Comparison of ENCODE assay signal across 10 cellular contexts in genomic region chr19:3048190-3048533, GRCh38. TPM values are rescaled to one million over a fixed set of nuclear protein-coding genes. Genes with fewer than 3 reads are reported as not detected.
DNase-seq lines count a peak whose midpoint lies in the region; ATAC-seq and TF ChIP-seq lines count a peak whose summit lies in the region.
"Had no signal": no experiment of that assay in that cellular context is flagged by ENCODE, and none has a peak within 500 bp of the region (broad histone marks: within the 10 kb centered on the region; RNA-seq: fewer than 3 reads in every experiment).

No MANE protein-coding gene starts in this region.

- H3K27ac ChIP-seq in 22Rv1 (peak overlapping the region; percentile 43; the same call in 1 of the 2 replicates), caudate nucleus (ENCODE audit: low read depth, low read length) (no peak overlapping the region)
- H3K27ac ChIP-seq in CD4-positive, alpha-beta memory T cell (ENCODE audit: low read depth, low read length), result peak overlapping the region; percentile 21

- peaks cover 0 to 3% of the 10 kb centered on the region in 2 donors for H3K36me3 Mint-ChIP-seq in CD4-positive, alpha-beta memory T cell
- no peaks in the 10 kb centered on the region for H3K36me3 Mint-ChIP-seq in naive thymus-derived CD8-positive, alpha-beta T cell
- H3K36me3 Mint-ChIP-seq: mesothelial cell of epicardium had no signal

- ATAC-seq in naive thymus-derived CD8-positive, alpha-beta T cell, result no peak
- no peak for ATAC-seq in HG03432 (IDR thresholded peaks at IDR 0.05; ENCODE audit: unreplicated experiment)

- CTCF ChIA-PET in CD4-positive, alpha-beta memory T cell (lab: Charles Lee; ENCODE audit: partially characterized antibody), result no interaction called here

- POLR2A ChIA-PET in CD4-positive, alpha-beta memory T cell (lab: Charles Lee; ENCODE audit: partially characterized antibody), result interaction anchor here (1.5 to 15.6 kb wide), 3 partner anchors 9 to 97 kb away, joined by 3 to 555 read pairs (median 54); partner anchors contain the start of gene TLE5
- POLR2A ChIA-PET in naive thymus-derived CD8-positive, alpha-beta T cell (lab: Charles Lee), result interaction anchor here (1.5 to 10.4 kb wide), 3 partner anchors 12 to 28 kb away, joined by 3 to 193 read pairs (median 48); partner anchors contain the start of gene TLE5

- DNase-seq in CD4-positive, alpha-beta memory T cell, result no peak
- DNase-seq in naive thymus-derived CD8-positive, alpha-beta T cell, result no peak
- DNase-seq in midbrain (lab: John Stamatoyannopoulos, UW) (no peak), caudate nucleus (lab: John Stamatoyannopoulos, UW) (no peak)
- DNase-seq in stimulated activated CD4-positive, alpha-beta T cell treated with anti-CD3 and anti-CD28 coated beads, Interleukin-2, amount 100 ng/mL, for 48 hours, result no peak
- DNase-seq: GF-D8 had no signal

- H3K4me1 ChIP-seq in CD4-positive, alpha-beta memory T cell (ENCODE audit: insufficient read depth, low read length), result peaks cover 14% of the 10 kb centered on the region

- no peaks in the 10 kb centered on the region for H3K9me3 ChIP-seq in CD4-positive, alpha-beta memory T cell (ENCODE audit: control insufficient read depth in 1 of 2, low read length in 2 of 2)

- H3K27ac Mint-ChIP-seq in CD4-positive, alpha-beta memory T cell, result peak overlapping the region in 4 of 7 donors; percentile 84 to 95 (median 93)
- peak overlapping the region in 7 of 10 donors; percentile 83 to 97 (median 94) for H3K27ac Mint-ChIP-seq in naive thymus-derived CD8-positive, alpha-beta T cell

- H3K27me3 ChIP-seq in CD4-positive, alpha-beta memory T cell (ENCODE audit: insufficient read depth, low read length), result no peaks in the 10 kb centered on the region

- intact Hi-C loops in CD4-positive, alpha-beta memory T cell (cut with micrococcal nuclease), result no loop called here

- peak overlapping the region; percentile 17 to 40 for H3K4me3 ChIP-seq in CD4-positive, alpha-beta memory T cell (ENCODE audit: low read length in 2 of 2)
- H3K4me3 ChIP-seq in WI38 (ENCODE audit: low read depth, low read length), result peak overlapping the region; percentile 38; the same call in 1 of the 2 replicates

- H3K27me3 Mint-ChIP-seq in CD4-positive, alpha-beta memory T cell, result no peaks in the 10 kb centered on the region
- peaks cover 0 to 2% (median 0%) of the 10 kb centered on the region in 5 donors for H3K27me3 Mint-ChIP-seq in naive thymus-derived CD8-positive, alpha-beta T cell

- peak overlapping the region in 4 of 8 donors; percentile 92 to 98 (median 95) for H3K4me3 Mint-ChIP-seq in CD4-positive, alpha-beta memory T cell
- H3K4me3 Mint-ChIP-seq in naive thymus-derived CD8-positive, alpha-beta T cell, result peak overlapping the region; percentile 24 to 97 (median 92)

- no peaks in the 10 kb centered on the region for H3K9me3 Mint-ChIP-seq in CD4-positive, alpha-beta memory T cell
- H3K9me3 Mint-ChIP-seq in naive thymus-derived CD8-positive, alpha-beta T cell, result no peaks in the 10 kb centered on the region
- H3K9me3 Mint-ChIP-seq: mesothelial cell of epicardium had no signal

- peaks cover 11 to 21% (median 12%) of the 10 kb centered on the region in 4 donors for H3K4me1 Mint-ChIP-seq in CD4-positive, alpha-beta memory T cell
- H3K4me1 Mint-ChIP-seq in naive thymus-derived CD8-positive, alpha-beta T cell, result peaks cover 14 to 33% (median 30%) of the 10 kb centered on the region in 4 donors

- no peak for TF ChIP-seq CTCF in 22Rv1 (IDR thresholded peaks at IDR 0.05)
- no peak for TF ChIP-seq CTCF in WI38 (IDR thresholded peaks at IDR 0.05; ENCODE audit: low read depth, low read length)

- no peaks in the 10 kb centered on the region for H3K36me3 ChIP-seq in CD4-positive, alpha-beta memory T cell (ENCODE audit: insufficient read depth, low read length)

RNA-seq across cellular contexts. Expression of gene TLE5, which starts 14.1 kb away (rescaled TPM):
- 100 to 1,000 TPM; 876 to 900 TPM for total RNA-seq in CD4-positive, alpha-beta memory T cell
- 100 to 1,000 TPM; 572 to 943 TPM for polyA plus RNA-seq in CD4-positive, alpha-beta memory T cell
- 100 to 1,000 TPM; 981 to 983 TPM for total RNA-seq in naive thymus-derived CD8-positive, alpha-beta T cell
- polyA plus RNA-seq in naive thymus-derived CD8-positive, alpha-beta T cell, result 100 to 1,000 TPM; 451 to 924 (median 555) TPM

RNA-seq across cellular contexts. Expression of gene TLE2, which starts 19.1 kb away (rescaled TPM):
- 10 to 100 TPM; 20.9 to 23.1 TPM for total RNA-seq in CD4-positive, alpha-beta memory T cell
- 1 to 10 TPM; 5.5 to 7.0 TPM for polyA plus RNA-seq in CD4-positive, alpha-beta memory T cell
- 10 to 100 TPM; 19.1 to 21.1 TPM for total RNA-seq in naive thymus-derived CD8-positive, alpha-beta T cell
- polyA plus RNA-seq in naive thymus-derived CD8-positive, alpha-beta T cell, result 10 to 100 TPM in 2 of 3 donors, 1 to 10 TPM in 1; 7.0 to 12.4 (median 10.8) TPM

RNA-seq across cellular contexts. Expression of gene GNA11, which starts 46.0 kb away (rescaled TPM):
- 1 to 10 TPM; 3.5 to 3.9 TPM for total RNA-seq in CD4-positive, alpha-beta memory T cell
- under 1 TPM; 0.09 to 0.39 TPM for polyA plus RNA-seq in CD4-positive, alpha-beta memory T cell
- 1 to 10 TPM; 5.1 to 5.4 TPM for total RNA-seq in naive thymus-derived CD8-positive, alpha-beta T cell
- under 1 TPM; 0.43 to 0.60 (median 0.47) TPM for polyA plus RNA-seq in naive thymus-derived CD8-positive, alpha-beta T cell
